ENCODE assay signal across 8 cellular contexts in the genomic region with DNA sequence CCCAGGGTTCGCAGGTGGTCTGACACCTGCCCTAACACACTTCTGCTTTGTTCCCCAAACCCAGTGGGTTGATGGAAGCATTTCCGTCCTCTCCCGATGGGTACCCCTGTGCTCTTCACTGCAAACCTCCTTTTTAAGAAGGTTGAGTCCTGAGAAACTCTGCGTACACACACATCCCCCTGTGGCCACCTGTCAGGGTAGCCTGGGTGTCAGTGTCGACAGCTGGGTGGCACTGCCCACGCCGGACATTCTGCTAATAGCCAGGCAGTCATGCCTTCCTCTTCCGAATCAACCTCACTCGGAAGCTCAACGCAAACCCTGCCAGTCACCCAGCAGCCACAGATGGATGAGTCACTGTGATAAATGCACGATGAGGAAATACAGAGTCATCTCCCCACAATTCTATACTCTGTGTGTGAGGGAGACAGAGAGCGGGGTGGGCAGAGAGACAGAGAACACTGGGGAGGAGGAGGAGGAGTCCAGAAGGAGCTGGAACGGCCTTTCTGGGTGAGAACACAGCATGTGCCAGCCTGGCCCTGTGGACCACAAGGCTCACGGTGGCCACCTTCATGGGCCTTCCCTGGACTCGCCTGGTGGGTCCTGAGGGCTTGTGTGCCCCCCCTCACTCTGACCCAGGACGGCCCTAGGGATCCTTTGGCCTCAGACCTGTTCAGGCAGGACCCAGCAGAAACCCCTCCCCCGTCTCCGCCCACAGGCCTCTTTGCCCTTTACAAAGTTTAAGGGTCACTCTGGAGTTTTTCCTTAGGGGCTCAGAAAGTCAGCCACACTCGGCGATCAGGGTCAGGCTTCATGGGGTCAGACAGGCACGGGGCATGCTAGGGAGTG.
DNase-seq lines count a peak whose midpoint lies in the region; ATAC-seq, FAIRE-seq and TF ChIP-seq lines count a peak whose summit lies in the region.
"Not testable (repeated sequence)": the region's sequence is repeated elsewhere in the genome, so short reads cannot be mapped to it uniquely, and the experiment has no call there.

No MANE protein-coding gene starts in this region.

- POLR2A ChIA-PET in K562 (lab: Yijun Ruan, JAX); naive thymus-derived CD4-positive, alpha-beta T cell (lab: Charles Lee): not testable (repeated sequence)

- not testable (repeated sequence) for BruUV-seq in K562 (replicated peaks; lab: Mats Ljungman, UMichigan)

- not testable (repeated sequence) for H3K79me2 ChIP-seq in K562 (ENCODE audit: control insufficient read depth, insufficient read depth, low read length)

- ATAC-seq in SK-N-SH treated with all-trans-retinoic acid at 6 μM for 48 hours (peak; percentile 88), K562 (peak; percentile 76), left ventricle myocardium superior (peak; percentile 35), upper lobe of right lung (peak; percentile 86)
- peak; percentile 80 to 95 for ATAC-seq in activated T-cell treated with anti-CD3 and anti-CD28 coated beads, Interleukin-2, amount 50 U/mL, for 4 hours
- peak; percentile 91 for ATAC-seq in naive thymus-derived CD4-positive, alpha-beta T cell

- H3K9me3 Mint-ChIP-seq in CD14-positive monocyte; activated T-cell treated with anti-CD3 and anti-CD28 coated beads, Interleukin-2, amount 50 U/mL, for 4 hours; naive thymus-derived CD4-positive, alpha-beta T cell: not testable (repeated sequence)

- not testable (repeated sequence) for H3K4me1 ChIP-seq in K562 (replicated peaks in 1 of 2; ENCODE audit: control insufficient read depth in 2 of 2, insufficient read depth in 2 of 2, low read length in 2 of 2); naive thymus-derived CD4-positive, alpha-beta T cell (ENCODE audit: control insufficient read depth in 2 of 2, insufficient read depth in 2 of 2, low read length in 2 of 2); spleen; upper lobe of right lung

- not testable (repeated sequence) for TF ChIP-seq POLR2A in K562 (conservative IDR thresholded peaks at IDR 0.05); spleen (IDR thresholded peaks at IDR 0.05)

- H3K4me2 ChIP-seq in K562 (ENCODE audit: insufficient read depth, low read length): not testable (repeated sequence)

- TF ChIP-seq RAD21 in K562 (CRISPR knock-in tag; conservative IDR thresholded peaks at IDR 0.05 in 1 of 2, IDR thresholded peaks at IDR 0.05 in 1 of 2): not testable (repeated sequence)

- H3K27me3 Mint-ChIP-seq in CD14-positive monocyte (ENCODE audit: low read depth in 3 of 3); activated T-cell treated with anti-CD3 and anti-CD28 coated beads, Interleukin-2, amount 50 U/mL, for 4 hours (ENCODE audit: low read depth); naive thymus-derived CD4-positive, alpha-beta T cell: not testable (repeated sequence)

- DNase-seq in CD14-positive monocyte (ENCODE audit: low spot score) (peak; percentile 48), left ventricle myocardium superior (peak; percentile 4), spleen (peak; percentile 11), upper lobe of right lung (peak; percentile 65)
- DNase-seq in activated T-cell treated with anti-CD3 and anti-CD28 coated beads, Interleukin-2, amount 50 U/mL, for 4 hours; K562 (ENCODE audit: extremely low read depth in 1 of 4, low spot score in 3 of 4): not testable (repeated sequence)
- DNase-seq in naive thymus-derived CD4-positive, alpha-beta T cell: peak in 1 of 9 donors; percentile 13

- WGBS in K562 (ENCODE audit: insufficient coverage, low coverage, missing lambda C conversion rate): no CpG with 5 or more reads among the region's 21 CpGs
- WGBS in spleen, 5 donors: 57% methylated on average over 4 of the region's 21 CpGs; no CpG with 5 or more reads in 4 of the 5 donors

- not testable (repeated sequence) for H3K9me3 ChIP-seq in K562 (replicated peaks; ENCODE audit: control insufficient read depth, insufficient read depth, low read depth, low read length); naive thymus-derived CD4-positive, alpha-beta T cell (ENCODE audit: control insufficient read depth in 2 of 3, low read length in 3 of 3); spleen; upper lobe of right lung

- intact Hi-C loops in CD14-positive monocyte (cut with micrococcal nuclease); K562 (cut with micrococcal nuclease); left ventricle myocardium superior (cut with micrococcal nuclease); naive thymus-derived CD4-positive, alpha-beta T cell (cut with micrococcal nuclease); spleen (cut with DNase I; ENCODE audit: low total_unique reads); upper lobe of right lung (cut with DNase I): not testable (repeated sequence)

- H3K9ac ChIP-seq in K562 (ENCODE audit: insufficient read depth in 1 of 2, low read depth in 2 of 2, low read length in 2 of 2): not testable (repeated sequence)

- CTCF ChIA-PET in K562 (lab: Yijun Ruan, JAX; ENCODE audit: low intra/inter-chr PET ratio); naive thymus-derived CD4-positive, alpha-beta T cell (lab: Charles Lee): not testable (repeated sequence)

- H2AFZ ChIP-seq in K562 (ENCODE audit: low read depth, low read length): not testable (repeated sequence)

- H3K4me3 Mint-ChIP-seq in CD14-positive monocyte; activated T-cell treated with anti-CD3 and anti-CD28 coated beads, Interleukin-2, amount 50 U/mL, for 4 hours; naive thymus-derived CD4-positive, alpha-beta T cell: not testable (repeated sequence)

- not testable (repeated sequence) for H3K4me3 ChIP-seq in K562; naive thymus-derived CD4-positive, alpha-beta T cell (ENCODE audit: low read length); spleen; upper lobe of right lung

- FAIRE-seq in K562 (lab: Jason Lieb, UNC): not testable (repeated sequence)

- in situ Hi-C loops in K562 (cut with MboI): not testable (repeated sequence)

- not testable (repeated sequence) for H3K27ac Mint-ChIP-seq in CD14-positive monocyte; naive thymus-derived CD4-positive, alpha-beta T cell

- TF ChIP-seq CTCF in CD14-positive monocyte (IDR thresholded peaks at IDR 0.05); K562 (IDR thresholded peaks at IDR 0.05 in 2 of 3, conservative IDR thresholded peaks at IDR 0.05 in 1 of 3; ENCODE audit: insufficient read depth in 2 of 3, low read depth in 1 of 3, low read length in 3 of 3); spleen (IDR thresholded peaks at IDR 0.05 in 8 of 11, conservative IDR thresholded peaks at IDR 0.05 in 3 of 11); upper lobe of right lung (IDR thresholded peaks at IDR 0.05): not testable (repeated sequence)

- not testable (repeated sequence) for H3K9me1 ChIP-seq in K562 (ENCODE audit: control insufficient read depth, insufficient read depth, low read length)

- not testable (repeated sequence) for H3K27me3 ChIP-seq in K562 (ENCODE audit: control insufficient read depth in 2 of 2, insufficient read depth in 2 of 2, low read length in 2 of 2); naive thymus-derived CD4-positive, alpha-beta T cell (ENCODE audit: control insufficient read depth in 2 of 2, insufficient read depth in 2 of 2, low read length in 2 of 2); spleen (replicated peaks in 1 of 7); upper lobe of right lung

- H3K36me3 Mint-ChIP-seq in CD14-positive monocyte; activated T-cell treated with anti-CD3 and anti-CD28 coated beads, Interleukin-2, amount 50 U/mL, for 4 hours (ENCODE audit: insufficient read depth); naive thymus-derived CD4-positive, alpha-beta T cell: not testable (repeated sequence)

- H3K4me1 Mint-ChIP-seq in CD14-positive monocyte; activated T-cell treated with anti-CD3 and anti-CD28 coated beads, Interleukin-2, amount 50 U/mL, for 4 hours (ENCODE audit: low read depth); naive thymus-derived CD4-positive, alpha-beta T cell: not testable (repeated sequence)

- H3K27ac ChIP-seq in K562 (ENCODE audit: extremely low read depth, low read depth, low read length); naive thymus-derived CD4-positive, alpha-beta T cell (ENCODE audit: low read depth, low read length); spleen; upper lobe of right lung: not testable (repeated sequence)

- not testable (repeated sequence) for TF ChIP-seq EP300 in K562 (IDR thresholded peaks at IDR 0.05; ENCODE audit: low read length)

- H3K36me3 ChIP-seq in K562 (ENCODE audit: control insufficient read depth, insufficient read depth, low read length); naive thymus-derived CD4-positive, alpha-beta T cell (ENCODE audit: control insufficient read depth in 2 of 3, insufficient read depth in 3 of 3, low read length in 3 of 3); spleen; upper lobe of right lung: not testable (repeated sequence)

- not testable (repeated sequence) for H4K20me1 ChIP-seq in K562 (replicated peaks; ENCODE audit: control insufficient read depth, insufficient read depth, low read length)

Comparison
In these comparisons a context has a peak if more than half of its experiments do, and no peak if none do; other contexts are left out.
1. ATAC-seq: peak in every context shown above with its lines; median percentile 91 in naive thymus-derived CD4-positive, alpha-beta T cell; 88 in SK-N-SH treated with all-trans-retinoic acid at 6 μM for 48 hours; 88 in activated T-cell treated with anti-CD3 and anti-CD28 coated beads, Interleukin-2, amount 50 U/mL, for 4 hours; 86 in upper lobe of right lung; 76 in K562; 35 in left ventricle myocardium superior.